14 cellular contexts compared by ENCODE assay signal in genomic region chr4:7699040-7699439, GRCh38.
DNase-seq lines count a peak whose midpoint lies in the region; ATAC-seq and TF ChIP-seq lines count a peak whose summit lies in the region.
"Had no signal": no experiment of that assay in that cellular context is flagged by ENCODE, and none has a peak within 500 bp of the region (broad histone marks: within the 10 kb centered on the region; RNA-seq: fewer than 3 reads in every experiment).

No MANE protein-coding gene starts in this region.

- no peak overlapping the region for H3K27ac Mint-ChIP-seq in CD8-positive, alpha-beta memory T cell
- H3K27ac Mint-ChIP-seq: activated naive CD8-positive, alpha-beta T cell treated with anti-CD3 and anti-CD28 coated beads for 36 hours; CD4-positive, CD25-positive, alpha-beta regulatory T cell had no signal

- TF ChIP-seq CTCF in AG09309 (IDR thresholded peaks at IDR 0.05; ENCODE audit: control insufficient read depth, insufficient read depth, low read depth, low read length, missing control alignments) (no peak), cardiac fibroblast (IDR thresholded peaks at IDR 0.05; ENCODE audit: low read depth, low read length) (no peak), left lung (IDR thresholded peaks at IDR 0.05) (no peak), upper lobe of right lung (IDR thresholded peaks at IDR 0.05) (no peak)

- no peak overlapping the region for H3K4me3 ChIP-seq in AG09309 (ENCODE audit: control insufficient read depth, low read depth, low read length)
- H3K4me3 ChIP-seq in cardiac fibroblast (replicated peaks in 1 of 2; ENCODE audit: low read depth in 2 of 2, low read length in 2 of 2): no peak overlapping the region
- no peak overlapping the region for H3K4me3 ChIP-seq in left lung
- H3K4me3 ChIP-seq in CD8-positive, alpha-beta memory T cell (ENCODE audit: low read length): no peak overlapping the region
- H3K4me3 ChIP-seq in upper lobe of right lung: no peak overlapping the region
- H3K4me3 ChIP-seq: skin epidermis, upper lobe of left lung had no signal

- no peaks in the 10 kb centered on the region for H3K9me3 ChIP-seq in left lung
- no peaks in the 10 kb centered on the region for H3K9me3 ChIP-seq in CD8-positive, alpha-beta memory T cell (ENCODE audit: low read length)
- no peaks in the 10 kb centered on the region for H3K9me3 ChIP-seq in upper lobe of right lung
- H3K9me3 ChIP-seq: upper lobe of left lung had no signal

- POLR2A ChIA-PET in CD8-positive, alpha-beta memory T cell (lab: Charles Lee): no interaction called here

- peaks cover 4 to 32% of the 10 kb centered on the region in 2 donors for H3K27me3 Mint-ChIP-seq in CD8-positive, alpha-beta memory T cell

- H3K36me3 Mint-ChIP-seq in CD8-positive, alpha-beta memory T cell: no peaks in the 10 kb centered on the region
- H3K36me3 Mint-ChIP-seq: activated naive CD8-positive, alpha-beta T cell treated with anti-CD3 and anti-CD28 coated beads for 36 hours; CD4-positive, CD25-positive, alpha-beta regulatory T cell had no signal

- H3K4me3 Mint-ChIP-seq in CD8-positive, alpha-beta memory T cell: no peak overlapping the region
- H3K4me3 Mint-ChIP-seq: activated naive CD8-positive, alpha-beta T cell treated with anti-CD3 and anti-CD28 coated beads for 36 hours; CD4-positive, CD25-positive, alpha-beta regulatory T cell; effector memory CD8-positive, alpha-beta T cell had no signal

- intact Hi-C loops in left lung (cut with DNase I) (no loop called here), upper lobe of right lung (cut with DNase I) (no loop called here)

- H3K4me1 ChIP-seq in left lung: no peaks in the 10 kb centered on the region
- H3K4me1 ChIP-seq in CD8-positive, alpha-beta memory T cell (ENCODE audit: insufficient read depth, low read length): no peaks in the 10 kb centered on the region
- H3K4me1 ChIP-seq in upper lobe of right lung: no peaks in the 10 kb centered on the region
- H3K4me1 ChIP-seq: upper lobe of left lung had no signal

- H3K4me1 Mint-ChIP-seq in CD8-positive, alpha-beta memory T cell: peaks cover 0 to 2% (median 0%) of the 10 kb centered on the region in 3 donors
- H3K4me1 Mint-ChIP-seq: activated naive CD8-positive, alpha-beta T cell treated with anti-CD3 and anti-CD28 coated beads for 36 hours; CD4-positive, CD25-positive, alpha-beta regulatory T cell had no signal

- H3K27ac ChIP-seq in left lung: no peak overlapping the region
- no peak overlapping the region for H3K27ac ChIP-seq in CD8-positive, alpha-beta memory T cell (ENCODE audit: low read depth, low read length)
- no peak overlapping the region for H3K27ac ChIP-seq in upper lobe of right lung
- H3K27ac ChIP-seq: upper lobe of left lung had no signal

- ATAC-seq in left lung: peak; percentile 62
- no peak for ATAC-seq in upper lobe of right lung
- ATAC-seq: effector memory CD8-positive, alpha-beta T cell had no signal

- H3K36me3 ChIP-seq in left lung (no peaks in the 10 kb centered on the region), upper lobe of right lung (no peaks in the 10 kb centered on the region)
- no peaks in the 10 kb centered on the region for H3K36me3 ChIP-seq in CD8-positive, alpha-beta memory T cell (ENCODE audit: insufficient read depth, low read length)
- H3K36me3 ChIP-seq: upper lobe of left lung had no signal

- peaks cover 0 to 49% of the 10 kb centered on the region in 2 donors for H3K27me3 ChIP-seq in left lung
- H3K27me3 ChIP-seq in CD8-positive, alpha-beta memory T cell (ENCODE audit: insufficient read depth, low read length, poor library complexity, severe bottlenecking): no peaks in the 10 kb centered on the region
- peaks cover under 1% of the 10 kb centered on the region for H3K27me3 ChIP-seq in upper lobe of right lung
- H3K27me3 ChIP-seq: upper lobe of left lung had no signal

- H3K9me3 Mint-ChIP-seq in CD8-positive, alpha-beta memory T cell: no peaks in the 10 kb centered on the region
- H3K9me3 Mint-ChIP-seq: activated naive CD8-positive, alpha-beta T cell treated with anti-CD3 and anti-CD28 coated beads for 36 hours; effector memory CD8-positive, alpha-beta T cell had no signal

- DNase-seq in AG09309 (ENCODE audit: low read depth) (peak; percentile 80), HT-29 (ENCODE audit: low spot score) (peak; percentile 1), cardiac fibroblast (ENCODE audit: low read depth in 2 of 2) (peak; percentile 35 to 81), left lung (peak; percentile 31 to 48), COLO668 (lab: John Stamatoyannopoulos, UW; ENCODE audit: unreplicated experiment) (no peak), upper lobe of right lung (no peak), NCI-H526 (lab: John Stamatoyannopoulos, UW) (no peak)
- no peak for DNase-seq in CD8-positive, alpha-beta memory T cell
- DNase-seq: activated naive CD8-positive, alpha-beta T cell treated with anti-CD3 and anti-CD28 coated beads for 36 hours; CD4-positive, CD25-positive, alpha-beta regulatory T cell; effector memory CD8-positive, alpha-beta T cell; NCI-H2029 treated with DMSO at 0.1 percent for 48 hours had no signal

- CTCF ChIA-PET in CD8-positive, alpha-beta memory T cell (lab: Charles Lee): no interaction called here

Comparison
In these comparisons a context has a peak if more than half of its experiments do, and no peak if none do; other contexts are left out.
1. DNase-seq: peak in AG09309 (single experiment), HT-29 (single experiment), cardiac fibroblast (2 of 2) and left lung (2 of 2); none in COLO668 (single experiment), CD8-positive, alpha-beta memory T cell (0 of 5), upper lobe of right lung (single experiment) and NCI-H526 (0 of 2).